ENCODE assay signal across 1 cellular context in the genomic region with DNA sequence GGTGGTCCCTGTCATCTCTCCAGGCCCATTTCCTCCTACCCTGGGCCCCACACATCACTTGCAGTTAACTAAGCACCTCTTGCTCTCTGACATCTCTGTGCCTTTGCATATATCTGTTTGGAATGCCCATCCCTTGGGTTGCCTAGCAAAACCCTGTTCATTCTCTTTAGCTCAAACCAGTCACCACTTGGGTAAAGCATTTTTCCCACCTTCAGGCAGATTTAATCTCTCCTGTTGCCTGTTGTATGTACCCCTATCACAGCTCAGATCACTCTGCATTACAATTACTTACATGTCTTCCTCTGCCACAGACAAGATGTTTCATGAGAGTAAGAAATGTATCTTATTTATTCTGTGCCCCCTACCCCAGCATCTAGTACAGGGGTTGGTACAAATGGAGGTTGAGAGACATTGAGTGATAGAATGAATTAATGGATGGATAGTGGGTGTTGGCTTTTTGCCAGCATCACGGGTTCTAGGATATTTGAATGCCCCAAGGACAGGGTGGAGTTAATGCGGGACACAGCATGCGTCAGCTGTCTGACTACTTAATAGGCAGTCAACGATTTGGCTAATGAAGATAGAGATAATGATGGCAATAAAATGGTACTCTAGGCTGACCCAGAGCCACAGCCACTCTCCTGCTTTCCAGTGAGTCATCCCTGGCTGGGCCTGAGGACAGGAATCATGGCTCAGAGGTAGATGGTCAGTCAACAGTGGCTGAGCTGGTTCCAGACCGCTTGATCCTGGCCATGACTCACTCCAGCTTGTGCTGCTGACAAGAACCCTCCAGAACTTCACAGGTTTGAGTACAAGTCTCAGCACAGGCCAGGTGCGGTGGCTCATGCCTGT.
TF ChIP-seq lines count a peak whose summit lies in the region.

No MANE protein-coding gene starts in this region.

TF ChIP-seq in HEK293, 187 proteins besides CTCF, POLR2A, EP300 and RAD21 (continued from another document):
- TF ChIP-seq, protein P1, sequence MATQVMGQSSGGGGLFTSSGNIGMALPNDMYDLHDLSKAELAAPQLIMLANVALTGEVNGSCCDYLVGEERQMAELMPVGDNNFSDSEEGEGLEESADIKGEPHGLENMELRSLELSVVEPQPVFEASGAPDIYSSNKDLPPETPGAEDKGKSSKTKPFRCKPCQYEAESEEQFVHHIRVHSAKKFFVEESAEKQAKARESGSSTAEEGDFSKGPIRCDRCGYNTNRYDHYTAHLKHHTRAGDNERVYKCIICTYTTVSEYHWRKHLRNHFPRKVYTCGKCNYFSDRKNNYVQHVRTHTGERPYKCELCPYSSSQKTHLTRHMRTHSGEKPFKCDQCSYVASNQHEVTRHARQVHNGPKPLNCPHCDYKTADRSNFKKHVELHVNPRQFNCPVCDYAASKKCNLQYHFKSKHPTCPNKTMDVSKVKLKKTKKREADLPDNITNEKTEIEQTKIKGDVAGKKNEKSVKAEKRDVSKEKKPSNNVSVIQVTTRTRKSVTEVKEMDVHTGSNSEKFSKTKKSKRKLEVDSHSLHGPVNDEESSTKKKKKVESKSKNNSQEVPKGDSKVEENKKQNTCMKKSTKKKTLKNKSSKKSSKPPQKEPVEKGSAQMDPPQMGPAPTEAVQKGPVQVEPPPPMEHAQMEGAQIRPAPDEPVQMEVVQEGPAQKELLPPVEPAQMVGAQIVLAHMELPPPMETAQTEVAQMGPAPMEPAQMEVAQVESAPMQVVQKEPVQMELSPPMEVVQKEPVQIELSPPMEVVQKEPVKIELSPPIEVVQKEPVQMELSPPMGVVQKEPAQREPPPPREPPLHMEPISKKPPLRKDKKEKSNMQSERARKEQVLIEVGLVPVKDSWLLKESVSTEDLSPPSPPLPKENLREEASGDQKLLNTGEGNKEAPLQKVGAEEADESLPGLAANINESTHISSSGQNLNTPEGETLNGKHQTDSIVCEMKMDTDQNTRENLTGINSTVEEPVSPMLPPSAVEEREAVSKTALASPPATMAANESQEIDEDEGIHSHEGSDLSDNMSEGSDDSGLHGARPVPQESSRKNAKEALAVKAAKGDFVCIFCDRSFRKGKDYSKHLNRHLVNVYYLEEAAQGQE (tag by site-specific recombination; IDR thresholded peaks at IDR 0.05): no peak
- TF ChIP-seq, protein P2, sequence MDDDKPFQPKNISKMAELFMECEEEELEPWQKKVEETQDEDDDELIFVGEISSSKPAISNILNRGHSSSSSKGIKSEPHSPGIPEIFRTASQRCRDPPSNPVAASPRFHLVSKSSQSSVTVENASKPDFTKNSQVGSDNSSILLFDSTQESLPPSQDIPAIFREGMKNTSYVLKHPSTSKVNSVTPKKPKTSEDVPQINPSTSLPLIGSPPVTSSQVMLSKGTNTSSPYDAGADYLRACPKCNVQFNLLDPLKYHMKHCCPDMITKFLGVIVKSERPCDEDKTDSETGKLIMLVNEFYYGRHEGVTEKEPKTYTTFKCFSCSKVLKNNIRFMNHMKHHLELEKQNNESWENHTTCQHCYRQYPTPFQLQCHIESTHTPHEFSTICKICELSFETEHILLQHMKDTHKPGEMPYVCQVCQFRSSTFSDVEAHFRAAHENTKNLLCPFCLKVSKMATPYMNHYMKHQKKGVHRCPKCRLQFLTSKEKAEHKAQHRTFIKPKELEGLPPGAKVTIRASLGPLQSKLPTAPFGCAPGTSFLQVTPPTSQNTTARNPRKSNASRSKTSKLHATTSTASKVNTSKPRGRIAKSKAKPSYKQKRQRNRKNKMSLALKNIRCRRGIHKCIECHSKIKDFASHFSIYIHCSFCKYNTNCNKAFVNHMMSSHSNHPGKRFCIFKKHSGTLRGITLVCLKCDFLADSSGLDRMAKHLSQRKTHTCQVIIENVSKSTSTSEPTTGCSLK (tag by site-specific recombination; IDR thresholded peaks at IDR 0.05): no peak
- no peak for TF ChIP-seq ZNF629 (tag by site-specific recombination; IDR thresholded peaks at IDR 0.05)
- 0 out of 2 replicates have a peak, but pooled peaks have one; percentile 38 for TF ChIP-seq ZNF600 (tag by site-specific recombination; IDR thresholded peaks at IDR 0.05)
- TF ChIP-seq, protein P3, sequence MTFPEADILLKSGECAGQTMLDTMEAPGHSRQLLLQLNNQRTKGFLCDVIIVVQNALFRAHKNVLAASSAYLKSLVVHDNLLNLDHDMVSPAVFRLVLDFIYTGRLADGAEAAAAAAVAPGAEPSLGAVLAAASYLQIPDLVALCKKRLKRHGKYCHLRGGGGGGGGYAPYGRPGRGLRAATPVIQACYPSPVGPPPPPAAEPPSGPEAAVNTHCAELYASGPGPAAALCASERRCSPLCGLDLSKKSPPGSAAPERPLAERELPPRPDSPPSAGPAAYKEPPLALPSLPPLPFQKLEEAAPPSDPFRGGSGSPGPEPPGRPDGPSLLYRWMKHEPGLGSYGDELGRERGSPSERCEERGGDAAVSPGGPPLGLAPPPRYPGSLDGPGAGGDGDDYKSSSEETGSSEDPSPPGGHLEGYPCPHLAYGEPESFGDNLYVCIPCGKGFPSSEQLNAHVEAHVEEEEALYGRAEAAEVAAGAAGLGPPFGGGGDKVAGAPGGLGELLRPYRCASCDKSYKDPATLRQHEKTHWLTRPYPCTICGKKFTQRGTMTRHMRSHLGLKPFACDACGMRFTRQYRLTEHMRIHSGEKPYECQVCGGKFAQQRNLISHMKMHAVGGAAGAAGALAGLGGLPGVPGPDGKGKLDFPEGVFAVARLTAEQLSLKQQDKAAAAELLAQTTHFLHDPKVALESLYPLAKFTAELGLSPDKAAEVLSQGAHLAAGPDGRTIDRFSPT (tag by site-specific recombination; IDR thresholded peaks at IDR 0.05): peak; percentile 29; the same call in 1 of the 2 replicates
- TF ChIP-seq, protein P4, sequence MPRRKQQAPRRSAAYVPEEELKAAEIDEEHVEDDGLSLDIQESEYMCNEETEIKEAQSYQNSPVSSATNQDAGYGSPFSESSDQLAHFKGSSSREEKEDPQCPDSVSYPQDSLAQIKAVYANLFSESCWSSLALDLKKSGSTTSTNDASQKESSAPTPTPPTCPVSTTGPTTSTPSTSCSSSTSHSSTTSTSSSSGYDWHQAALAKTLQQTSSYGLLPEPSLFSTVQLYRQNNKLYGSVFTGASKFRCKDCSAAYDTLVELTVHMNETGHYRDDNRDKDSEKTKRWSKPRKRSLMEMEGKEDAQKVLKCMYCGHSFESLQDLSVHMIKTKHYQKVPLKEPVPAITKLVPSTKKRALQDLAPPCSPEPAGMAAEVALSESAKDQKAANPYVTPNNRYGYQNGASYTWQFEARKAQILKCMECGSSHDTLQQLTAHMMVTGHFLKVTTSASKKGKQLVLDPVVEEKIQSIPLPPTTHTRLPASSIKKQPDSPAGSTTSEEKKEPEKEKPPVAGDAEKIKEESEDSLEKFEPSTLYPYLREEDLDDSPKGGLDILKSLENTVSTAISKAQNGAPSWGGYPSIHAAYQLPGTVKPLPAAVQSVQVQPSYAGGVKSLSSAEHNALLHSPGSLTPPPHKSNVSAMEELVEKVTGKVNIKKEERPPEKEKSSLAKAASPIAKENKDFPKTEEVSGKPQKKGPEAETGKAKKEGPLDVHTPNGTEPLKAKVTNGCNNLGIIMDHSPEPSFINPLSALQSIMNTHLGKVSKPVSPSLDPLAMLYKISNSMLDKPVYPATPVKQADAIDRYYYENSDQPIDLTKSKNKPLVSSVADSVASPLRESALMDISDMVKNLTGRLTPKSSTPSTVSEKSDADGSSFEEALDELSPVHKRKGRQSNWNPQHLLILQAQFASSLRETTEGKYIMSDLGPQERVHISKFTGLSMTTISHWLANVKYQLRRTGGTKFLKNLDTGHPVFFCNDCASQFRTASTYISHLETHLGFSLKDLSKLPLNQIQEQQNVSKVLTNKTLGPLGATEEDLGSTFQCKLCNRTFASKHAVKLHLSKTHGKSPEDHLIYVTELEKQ (tag by site-specific recombination; IDR thresholded peaks at IDR 0.05; ENCODE audit: borderline replicate concordance): no peak
